Comparison of ENCODE assay signal across 25 cellular contexts in genomic region chr4:2733844-2734574, GRCh38. TPM values are rescaled to one million over a fixed set of nuclear protein-coding genes. Genes with fewer than 3 reads are reported as not detected.
DNase-seq lines count a peak whose midpoint lies in the region; ATAC-seq and TF ChIP-seq lines count a peak whose summit lies in the region.
"Had no signal": no experiment of that assay in that cellular context is flagged by ENCODE, and none has a peak within 500 bp of the region (broad histone marks: within the 10 kb centered on the region; RNA-seq: fewer than 3 reads in every experiment).

No MANE protein-coding gene starts in this region.

- peak overlapping the region; percentile 78 for H3K27ac Mint-ChIP-seq in activated T-helper 17 cell treated with anti-CD3 and anti-CD28 coated beads, Interleukin-2, amount 50 U/mL, for 72 hours
- peak overlapping the region; percentile 7 for H3K27ac Mint-ChIP-seq in memory B cell
- H3K27ac Mint-ChIP-seq in stimulated activated naive B cell treated with anti-CD40 and anti-IgM and Interleukin-4, amounts not matched to agents 10 μg/mL and 1 μg/mL and 100 μg/mL, for 72 hours = peak overlapping the region; percentile 80
- H3K27ac Mint-ChIP-seq: activated T-helper 2 cell treated with anti-CD3 and anti-CD28 coated beads, Interferon-gamma antibody, Interleukin-2, Interleukin-4, amounts not matched to agents 10 μg/mL and 5 μg/mL and 100 μg/mL, durations not matched to agents 14 hours and 24 hours and 36 hours; CD8-positive, alpha-beta T cell had no signal

- no peak overlapping the region for H3K4me3 ChIP-seq in lower leg skin (ENCODE audit: low read depth, poor library complexity, severe bottlenecking)
- H3K4me3 ChIP-seq: dorsolateral prefrontal cortex, lung, tibial nerve had no signal

- ATAC-seq in left ventricle myocardium superior (peak; percentile 23), Right ventricle myocardium superior (ENCODE audit: poor library complexity) (no peak), memory B cell (ENCODE audit: low read depth) (no peak)
- ATAC-seq in activated T-helper 17 cell treated with anti-CD3 and anti-CD28 coated beads, Interleukin-2, amount 50 U/mL, for 72 hours (replicated peaks) = peak; percentile 60
- peak in 1 of 2 donors; percentile 20 for ATAC-seq in stimulated activated naive B cell treated with anti-CD40 and anti-IgM and Interleukin-4, amounts not matched to agents 10 μg/mL and 1 μg/mL and 100 μg/mL, for 72 hours (replicated peaks)
- ATAC-seq: CD8-positive, alpha-beta T cell had no signal

- no peak for DNase-seq in left ventricle myocardium superior
- no peak for DNase-seq in Right ventricle myocardium superior
- no peak for DNase-seq in memory B cell (ENCODE audit: low spot score in 2 of 2)
- no peak for DNase-seq in stimulated activated naive B cell treated with anti-CD40 and anti-IgM and Interleukin-4, amounts not matched to agents 10 μg/mL and 1 μg/mL and 100 μg/mL, for 72 hours
- DNase-seq in NCI-H187 treated with DMSO at 0.1 percent for 48 hours (lab: John Stamatoyannopoulos, UW) = no peak
- no peak for DNase-seq in NCI-H748 (lab: John Stamatoyannopoulos, UW; ENCODE audit: unreplicated experiment)
- no peak for DNase-seq in lower leg skin (ENCODE audit: low spot score in 2 of 2)
- DNase-seq: activated CD4-positive, CD25-positive, alpha-beta regulatory T cell; CD8-positive, alpha-beta T cell; DMS53; erythroblast; hypothalamus; Kasumi-1; NCI-H1092 treated with DMSO at 0.1 percent for 48 hours; NCI-H2081; NCI-H446 treated with DMSO at 0.1 percent for 48 hours; SK-N-SH; stimulated activated CD4-positive, alpha-beta T cell treated with anti-CD3 and anti-CD28 coated beads, Interleukin-1b, Interleukin-23, amount 100 ng/mL, for 48 hours; stimulated activated naive CD4-positive, alpha-beta T cell treated with Interleukin-2 at 50 U/mL for 16 hours; T1000 had no signal

- WGBS in lower leg skin, 2 donors = 92 to 93% methylated on average over 2 of the region's 2 CpGs

- intact Hi-C loops in left ventricle myocardium superior (cut with micrococcal nuclease) = no loop called here
- intact Hi-C loops in Right ventricle myocardium superior (cut with DNase I) = no loop called here
- intact Hi-C loops in lower leg skin (cut with DNase I; ENCODE audit: low total_unique reads) = no loop called here

- no peak overlapping the region for H3K4me3 Mint-ChIP-seq in activated T-helper 17 cell treated with anti-CD3 and anti-CD28 coated beads, Interleukin-2, amount 50 U/mL, for 72 hours
- H3K4me3 Mint-ChIP-seq in memory B cell = no peak overlapping the region
- peak overlapping the region in 1 of 2 donors; percentile 21 for H3K4me3 Mint-ChIP-seq in stimulated activated naive B cell treated with anti-CD40 and anti-IgM and Interleukin-4, amounts not matched to agents 10 μg/mL and 1 μg/mL and 100 μg/mL, for 72 hours
- H3K4me3 Mint-ChIP-seq: CD8-positive, alpha-beta T cell had no signal

- peaks cover 16% of the 10 kb centered on the region for H3K4me1 Mint-ChIP-seq in activated T-helper 17 cell treated with anti-CD3 and anti-CD28 coated beads, Interleukin-2, amount 50 U/mL, for 72 hours
- peaks cover 19% of the 10 kb centered on the region for H3K4me1 Mint-ChIP-seq in memory B cell
- H3K4me1 Mint-ChIP-seq in stimulated activated naive B cell treated with anti-CD40 and anti-IgM and Interleukin-4, amounts not matched to agents 10 μg/mL and 1 μg/mL and 100 μg/mL, for 72 hours = peaks cover 15 to 36% of the 10 kb centered on the region in 2 donors

- TF ChIP-seq POLR2A in lower leg skin (IDR thresholded peaks at IDR 0.05) = no peak

- no peaks in the 10 kb centered on the region for H3K27me3 Mint-ChIP-seq in activated T-helper 17 cell treated with anti-CD3 and anti-CD28 coated beads, Interleukin-2, amount 50 U/mL, for 72 hours
- no peaks in the 10 kb centered on the region for H3K27me3 Mint-ChIP-seq in memory B cell
- no peaks in the 10 kb centered on the region for H3K27me3 Mint-ChIP-seq in stimulated activated naive B cell treated with anti-CD40 and anti-IgM and Interleukin-4, amounts not matched to agents 10 μg/mL and 1 μg/mL and 100 μg/mL, for 72 hours

- H3K9me3 Mint-ChIP-seq in activated T-helper 17 cell treated with anti-CD3 and anti-CD28 coated beads, Interleukin-2, amount 50 U/mL, for 72 hours = peaks cover 7% of the 10 kb centered on the region
- peaks cover 1% of the 10 kb centered on the region for H3K9me3 Mint-ChIP-seq in memory B cell
- peaks cover 7 to 11% of the 10 kb centered on the region in 2 donors for H3K9me3 Mint-ChIP-seq in stimulated activated naive B cell treated with anti-CD40 and anti-IgM and Interleukin-4, amounts not matched to agents 10 μg/mL and 1 μg/mL and 100 μg/mL, for 72 hours

- no peak for TF ChIP-seq CTCF in lower leg skin (IDR thresholded peaks at IDR 0.05)

- H3K36me3 Mint-ChIP-seq in activated T-helper 17 cell treated with anti-CD3 and anti-CD28 coated beads, Interleukin-2, amount 50 U/mL, for 72 hours (ENCODE audit: low read depth) = peaks cover 62% of the 10 kb centered on the region
- H3K36me3 Mint-ChIP-seq in memory B cell = peaks cover 27% of the 10 kb centered on the region
- H3K36me3 Mint-ChIP-seq in stimulated activated naive B cell treated with anti-CD40 and anti-IgM and Interleukin-4, amounts not matched to agents 10 μg/mL and 1 μg/mL and 100 μg/mL, for 72 hours = peaks cover 50 to 59% of the 10 kb centered on the region in 2 donors

RNA-seq across cellular contexts. Expression of gene TNIP2, which starts 22.1 kb away (rescaled TPM):
- total RNA-seq in left ventricle myocardium superior (24.0 TPM), Right ventricle myocardium superior (25.9 TPM), lower leg skin (10 to 100 TPM; 37.9 to 42.5 (median 40.3) TPM)
- 100 to 1,000 TPM in 1 of 2 donors, 10 to 100 TPM in 1; 80.1 to 110 TPM for total RNA-seq in activated T-helper 17 cell treated with anti-CD3 and anti-CD28 coated beads, Interleukin-2, amount 50 U/mL, for 72 hours

RNA-seq across cellular contexts. Expression of gene SH3BP2, which starts 58.9 kb away (rescaled TPM):
- total RNA-seq in left ventricle myocardium superior (25.6 TPM), Right ventricle myocardium superior (24.9 TPM), lower leg skin (100 to 1,000 TPM; 106 to 291 (median 178) TPM)
- total RNA-seq in activated T-helper 17 cell treated with anti-CD3 and anti-CD28 coated beads, Interleukin-2, amount 50 U/mL, for 72 hours = 100 to 1,000 TPM in 1 of 2 donors, 10 to 100 TPM in 1; 83.5 to 122 TPM

Comparison
In these comparisons a context has a peak if more than half of its experiments do, and no peak if none do; other contexts are left out.
1. ATAC-seq: peak in left ventricle myocardium superior (single experiment) and activated T-helper 17 cell treated with anti-CD3 and anti-CD28 coated beads, Interleukin-2, amount 50 U/mL, for 72 hours (single experiment); none in Right ventricle myocardium superior (single experiment) and memory B cell (single experiment).
2. H3K27ac Mint-ChIP-seq: peak in every context shown above with its lines; median percentile 80 in stimulated activated naive B cell treated with anti-CD40 and anti-IgM and Interleukin-4, amounts not matched to agents 10 μg/mL and 1 μg/mL and 100 μg/mL, for 72 hours; 78 in activated T-helper 17 cell treated with anti-CD3 and anti-CD28 coated beads, Interleukin-2, amount 50 U/mL, for 72 hours; 7 in memory B cell.